ENCODE assay signal across 9 cellular contexts in genomic region chr2:86274918-86275275, GRCh38.
A peak's percentile ranks its signal among the peaks of the same experiment; 100 is the strongest.
DNase-seq lines count a peak whose midpoint lies in the region; ATAC-seq and TF ChIP-seq lines count a peak whose summit lies in the region.
"Had no signal": no experiment of that assay in that cellular context is flagged by ENCODE, and none has a peak within 500 bp of the region (broad histone marks: within the 10 kb centered on the region; RNA-seq: fewer than 3 reads in every experiment).

No MANE protein-coding gene starts in this region.

- ATAC-seq in activated T-cell treated with anti-CD3 and anti-CD28 coated beads, Interleukin-2, amount 50 U/mL, for 72 hours (replicated peaks in 1 of 2), result peak; percentile 13 to 22
- ATAC-seq in HG03565 (IDR thresholded peaks at IDR 0.05; ENCODE audit: unreplicated experiment), result peak; percentile 59
- ATAC-seq in GM19328 (IDR thresholded peaks at IDR 0.05; ENCODE audit: unreplicated experiment), result no peak

- no peak overlapping the region for H3K18ac ChIP-seq in neuronal stem cell (ENCODE audit: low read length)

- H3K4me3 ChIP-seq in thyroid gland (replicated peaks in 1 of 3) (no peak overlapping the region), neuronal stem cell (ENCODE audit: low read length in 2 of 2) (no peak overlapping the region)

- intact Hi-C loops in thyroid gland (cut with DNase I), result no loop called here

- no peak overlapping the region for H3K9ac ChIP-seq in neuronal stem cell (ENCODE audit: low read depth, low read length, poor library complexity)

- H3K4me1 Mint-ChIP-seq in activated T-cell treated with anti-CD3 and anti-CD28 coated beads, Interleukin-2, amount 50 U/mL, for 72 hours (ENCODE audit: low read depth), result peaks cover 29% of the 10 kb centered on the region

- H3K14ac ChIP-seq in neuronal stem cell (ENCODE audit: low read length), result no peak overlapping the region

- DNase-seq in activated T-cell treated with anti-CD3 and anti-CD28 coated beads, Interleukin-2, amount 50 U/mL, for 72 hours, result no peak
- DNase-seq in activated T-cell treated with anti-CD3 and anti-CD28 coated beads for 4 hours, result no peak
- DNase-seq in dermis blood vessel endothelial cell, result peak; percentile 42
- peak; percentile 18 for DNase-seq in thyroid gland
- DNase-seq in neuronal stem cell (ENCODE audit: low spot score), result no peak
- no peak for DNase-seq in iPS-NIHi11 (ENCODE audit: low spot score)

- H2BK12ac ChIP-seq in neuronal stem cell (ENCODE audit: low read length), result no peak overlapping the region

- WGBS in thyroid gland, 2 donors, result 92 to 95% methylated on average over 3 of the region's 3 CpGs
- no CpG with 5 or more reads among the region's 3 CpGs for WGBS in neuronal stem cell (ENCODE audit: extremely low coverage in 2 of 2, insufficient read length in 2 of 2, insufficient replicate concordance in 1 of 2), 2 donors

- no peak for TF ChIP-seq CTCF in thyroid gland (IDR thresholded peaks at IDR 0.05)

- H3K23ac ChIP-seq in neuronal stem cell (ENCODE audit: low read depth, low read length, poor library complexity), result no peak overlapping the region

- H2BK15ac ChIP-seq in neuronal stem cell (ENCODE audit: low read length), result no peak overlapping the region

- no peak overlapping the region for H3K4me2 ChIP-seq in neuronal stem cell (ENCODE audit: insufficient read depth, low read length, poor library complexity, severe bottlenecking)

- H3K4me3 Mint-ChIP-seq in activated T-cell treated with anti-CD3 and anti-CD28 coated beads, Interleukin-2, amount 50 U/mL, for 72 hours, result no peak overlapping the region

- peaks cover 6% of the 10 kb centered on the region for H3K27me3 Mint-ChIP-seq in activated T-cell treated with anti-CD3 and anti-CD28 coated beads, Interleukin-2, amount 50 U/mL, for 72 hours (ENCODE audit: low read depth)

- H3K27me3 ChIP-seq in thyroid gland, result no peaks in the 10 kb centered on the region
- H3K27me3 ChIP-seq in neuronal stem cell (ENCODE audit: control insufficient read depth in 3 of 3, insufficient read depth in 3 of 3, low read depth in 1 of 3, low read length in 3 of 3), result peaks cover 0 to 7% (median 0%) of the 10 kb centered on the region in 3 experiments

- H3K9me3 ChIP-seq in thyroid gland (peaks cover 2% of the 10 kb centered on the region), neuronal stem cell (replicated peaks in 1 of 2; ENCODE audit: control insufficient read depth in 2 of 2, insufficient read depth in 1 of 2, low read depth in 1 of 2, low read length in 2 of 2) (peaks cover 6 to 14% of the 10 kb centered on the region in 2 donors)

- H2BK120ac ChIP-seq in neuronal stem cell (ENCODE audit: low read depth, low read length), result no peak overlapping the region

- no peaks in the 10 kb centered on the region for H3K79me1 ChIP-seq in neuronal stem cell (ENCODE audit: low read depth, low read length)

- H3K36me3 ChIP-seq in thyroid gland (no peaks in the 10 kb centered on the region), neuronal stem cell (replicated peaks in 1 of 2; ENCODE audit: control insufficient read depth in 2 of 2, insufficient read depth in 2 of 2, low read length in 2 of 2) (no peaks in the 10 kb centered on the region)

- H3K9me3 Mint-ChIP-seq in activated T-cell treated with anti-CD3 and anti-CD28 coated beads, Interleukin-2, amount 50 U/mL, for 72 hours, result peaks cover 12 to 15% of the 10 kb centered on the region in 2 donors

- no peak overlapping the region for H4K91ac ChIP-seq in neuronal stem cell (ENCODE audit: low read depth, low read length, poor library complexity)

- H3K27ac Mint-ChIP-seq in activated T-cell treated with anti-CD3 and anti-CD28 coated beads, Interleukin-2, amount 50 U/mL, for 72 hours, result no peak overlapping the region

- no peak overlapping the region for H3K4ac ChIP-seq in neuronal stem cell (ENCODE audit: low read length)

- no peak overlapping the region for H4K8ac ChIP-seq in neuronal stem cell (ENCODE audit: low read depth, low read length)

- no peak overlapping the region for H2AFZ ChIP-seq in neuronal stem cell (ENCODE audit: low read length)

- no peaks in the 10 kb centered on the region for H3K4me1 ChIP-seq in thyroid gland
- no peaks in the 10 kb centered on the region for H3K4me1 ChIP-seq in neuronal stem cell (ENCODE audit: control insufficient read depth in 2 of 2, insufficient read depth in 1 of 2, low read depth in 1 of 2, low read length in 2 of 2)

- H3K36me3 Mint-ChIP-seq in activated T-cell treated with anti-CD3 and anti-CD28 coated beads, Interleukin-2, amount 50 U/mL, for 72 hours (ENCODE audit: insufficient read depth in 2 of 2), result peaks cover 13 to 16% of the 10 kb centered on the region in 2 donors

- no peak overlapping the region for H3K27ac ChIP-seq in thyroid gland
- H3K27ac ChIP-seq in neuronal stem cell (replicated peaks; ENCODE audit: low read length), result no peak overlapping the region
- H3K27ac ChIP-seq: C4-2B had no signal

- no peak overlapping the region for H2BK5ac ChIP-seq in neuronal stem cell (ENCODE audit: low read length)

- no peak for TF ChIP-seq POLR2A in thyroid gland (IDR thresholded peaks at IDR 0.05)

- H2AK5ac ChIP-seq in neuronal stem cell (ENCODE audit: low read depth, low read length), result no peak overlapping the region

Comparison
In these comparisons a context has a peak if more than half of its experiments do, and no peak if none do; other contexts are left out.
1. DNase-seq: peak in dermis blood vessel endothelial cell (single experiment) and thyroid gland (2 of 2); none in activated T-cell treated with anti-CD3 and anti-CD28 coated beads, Interleukin-2, amount 50 U/mL, for 72 hours (0 of 2), activated T-cell treated with anti-CD3 and anti-CD28 coated beads for 4 hours (single experiment), neuronal stem cell (single experiment) and iPS-NIHi11 (single experiment).